ENCODE assay signal across 16 cellular contexts in the genomic region with DNA sequence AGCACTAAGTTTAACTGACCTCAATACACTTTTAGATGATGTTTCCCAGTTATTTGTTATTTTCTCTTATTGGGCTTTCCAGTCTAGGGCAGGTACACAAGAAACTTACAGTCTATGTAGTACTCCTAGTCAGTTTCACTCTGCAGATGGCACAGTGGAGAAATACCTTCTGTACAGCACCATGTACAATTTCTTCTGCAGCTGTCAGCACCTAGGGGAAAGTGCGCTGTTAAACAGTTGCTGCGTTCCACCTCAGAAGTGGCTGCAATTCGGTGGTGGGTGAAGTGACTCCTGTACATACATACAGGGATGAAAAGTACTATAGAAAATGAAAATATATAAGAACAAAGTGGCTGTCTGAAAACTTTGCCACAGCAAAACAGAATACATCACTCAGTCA. TPM values are rescaled to one million over a fixed set of nuclear protein-coding genes. Genes with fewer than 3 reads are reported as not detected.
DNase-seq lines count a peak whose midpoint lies in the region; ATAC-seq and TF ChIP-seq lines count a peak whose summit lies in the region.
"Had no signal": no experiment of that assay in that cellular context is flagged by ENCODE, and none has a peak within 500 bp of the region (broad histone marks: within the 10 kb centered on the region; RNA-seq: fewer than 3 reads in every experiment).

No MANE protein-coding gene starts in this region.

- DNase-seq in Right ventricle myocardium superior (no peak), right cardiac atrium (no peak), NCI-H1694 treated with DMSO at 0.1 percent for 48 hours (lab: John Stamatoyannopoulos, UW) (peak; percentile 21), SK-N-DZ (ENCODE audit: low spot score) (peak; percentile 1), spleen (no peak), epidermal melanocyte (ENCODE audit: insufficient read length, low spot score) (no peak), GM19238 (ENCODE audit: insufficient read length, low spot score) (no peak)
- DNase-seq: BE2C; CD4-positive, alpha-beta memory T cell; COR-L47; DMS53; GM23248 had no signal

- H3K4me3 ChIP-seq in right cardiac atrium (ENCODE audit: low read length) (no peak overlapping the region), spleen (no peak overlapping the region)
- H3K4me3 ChIP-seq: GM12878, GM23248 had no signal

- no peaks in the 10 kb centered on the region for H3K27me3 ChIP-seq in right cardiac atrium (ENCODE audit: control insufficient read depth, insufficient read depth)
- no peaks in the 10 kb centered on the region for H3K27me3 ChIP-seq in spleen (replicated peaks in 1 of 7)
- H3K27me3 ChIP-seq: BE2C had no signal

- no peak for TF ChIP-seq CTCF in spleen (IDR thresholded peaks at IDR 0.05 in 8 of 11, conservative IDR thresholded peaks at IDR 0.05 in 3 of 11)

- H3K27ac ChIP-seq in right cardiac atrium (ENCODE audit: low read length) = no peak overlapping the region
- no peak overlapping the region for H3K27ac ChIP-seq in spleen
- H3K27ac ChIP-seq: C4-2B, GM23248 had no signal

- H3K36me3 ChIP-seq in spleen = no peaks in the 10 kb centered on the region
- H3K36me3 ChIP-seq: BE2C had no signal

- TF ChIP-seq POLR2A in spleen (IDR thresholded peaks at IDR 0.05) = no peak

- H3K4me1 ChIP-seq in right cardiac atrium (ENCODE audit: control insufficient read depth, insufficient read depth, low read length) = no peaks in the 10 kb centered on the region
- H3K4me1 ChIP-seq in spleen = no peaks in the 10 kb centered on the region
- H3K4me1 ChIP-seq: BE2C had no signal

- WGBS in right cardiac atrium = 64% methylated on average over 3 of the region's 3 CpGs
- 89 to 95% (median 91%) methylated on average over 3 of the region's 3 CpGs for WGBS in spleen, 5 donors

- H3K9me3 ChIP-seq in right cardiac atrium (ENCODE audit: control insufficient read depth, low read length) (no peaks in the 10 kb centered on the region), spleen (no peaks in the 10 kb centered on the region)
- H3K9me3 ChIP-seq: BE2C had no signal

- ATAC-seq in Right ventricle myocardium superior (ENCODE audit: poor library complexity) (peak; percentile 88), right cardiac atrium (no peak)
- ATAC-seq: GM12878, HCT116, HepG2 had no signal

- intact Hi-C loops in Right ventricle myocardium superior (cut with DNase I) (no loop called here), right cardiac atrium (cut with DNase I) (no loop called here), spleen (cut with DNase I; ENCODE audit: low total_unique reads) (no loop called here)

RNA-seq across cellular contexts. Expression of a gene that starts 48.3 kb away (rescaled TPM):
- total RNA-seq in Right ventricle myocardium superior = 2.4 TPM
- 1 to 10 TPM; 2.3 to 5.2 (median 3.1) TPM for total RNA-seq in right cardiac atrium
- 3.5 TPM for polyA plus RNA-seq in right cardiac atrium
- 5.0 and 5.1 TPM in 2 replicates for polyA plus RNA-seq in SK-N-DZ (2014; cell fraction: cytosol; rRNA removed)
- 5.0 and 9.1 TPM in 2 replicates for polyA plus RNA-seq in SK-N-DZ (2014; cell fraction: nucleus; rRNA removed)
- total RNA-seq in spleen = 1 to 10 TPM; 1.3 to 4.0 (median 2.8) TPM
- 1 to 10 TPM in 2 of 3 donors, under 1 TPM in 1; 0.59 to 1.4 (median 1.1) TPM for polyA plus RNA-seq in spleen
- total RNA-seq: CD4-positive, alpha-beta memory T cell; GM12878 had no signal
- polyA plus RNA-seq: CD4-positive, alpha-beta memory T cell had no signal

Comparison
In these comparisons a context has a peak if more than half of its experiments do, and no peak if none do; other contexts are left out.
1. DNase-seq: peak in NCI-H1694 treated with DMSO at 0.1 percent for 48 hours (single experiment) and SK-N-DZ (single experiment); none in Right ventricle myocardium superior (single experiment), right cardiac atrium (0 of 3), spleen (single experiment), epidermal melanocyte (single experiment) and GM19238 (single experiment).